ENCODE assay signal across 16 cellular contexts in genomic region chr11:11940551-11940950, GRCh38.
"Had no signal": no experiment of that assay in that cellular context is flagged by ENCODE, and none has a peak within 500 bp of the region (broad histone marks: within the 10 kb centered on the region; RNA-seq: fewer than 3 reads in every experiment).

No MANE protein-coding gene starts in this region.

- DNase-seq: activated B cell treated with CpG ODN at 0.5 μM for 24 hours; activated CD4-positive, alpha-beta T cell treated with anti-CD3 and anti-CD28 coated beads, Interleukin-2, amount 10 ng/mL, durations not matched to agents 7 days and 5 days; activated gamma-delta T cell treated with Interleukin-2 at 50 U/mL for 16 hours; activated naive CD8-positive, alpha-beta T cell treated with anti-CD3 and anti-CD28 coated beads, Interleukin-2, amount 10 ng/mL, durations not matched to agents 7 days and 5 days; activated T-cell treated with anti-CD3 and anti-CD28 coated beads, Interleukin-2, amount 50 U/mL, for 4 hours; esophagus squamous epithelium; foreskin fibroblast; head of caudate nucleus; left lung; retina; stimulated activated CD4-positive, alpha-beta T cell treated with anti-CD3 and anti-CD28 coated beads, Interleukin-4, amount 100 ng/mL, for 1 hour; stimulated activated CD8-positive, alpha-beta memory T cell treated with anti-CD3 and anti-CD28 coated beads, Interleukin-4, amount 100 ng/mL, for 48 hours; T-helper 17 cell had no signal

- H3K9ac ChIP-seq: parathyroid adenoma had no signal

- H3K27me3 Mint-ChIP-seq: activated B cell treated with CpG ODN at 0.5 μM for 24 hours; activated CD4-positive, alpha-beta T cell treated with anti-CD3 and anti-CD28 coated beads, Interleukin-2, amount 10 ng/mL, durations not matched to agents 7 days and 5 days; activated naive CD8-positive, alpha-beta T cell treated with anti-CD3 and anti-CD28 coated beads, Interleukin-2, amount 10 ng/mL, durations not matched to agents 7 days and 5 days; memory B cell; T-helper 17 cell had no signal

- H3K4me1 ChIP-seq: ascending aorta, esophagus squamous epithelium, left lung, parathyroid adenoma had no signal

- H3K4me3 Mint-ChIP-seq: activated B cell treated with CpG ODN at 0.5 μM for 24 hours; activated CD4-positive, alpha-beta T cell treated with anti-CD3 and anti-CD28 coated beads, Interleukin-2, amount 10 ng/mL, durations not matched to agents 7 days and 5 days; activated naive CD8-positive, alpha-beta T cell treated with anti-CD3 and anti-CD28 coated beads, Interleukin-2, amount 10 ng/mL, durations not matched to agents 7 days and 5 days; activated T-cell treated with anti-CD3 and anti-CD28 coated beads, Interleukin-2, amount 50 U/mL, for 4 hours; memory B cell; T-helper 17 cell had no signal

- H3K4me3 ChIP-seq: ascending aorta, esophagus squamous epithelium, left lung had no signal

- H3K27ac ChIP-seq: ascending aorta, esophagus squamous epithelium, left lung, parathyroid adenoma had no signal

- H2AFZ ChIP-seq: parathyroid adenoma had no signal

- H3K79me2 ChIP-seq: parathyroid adenoma had no signal

- H3K9me3 ChIP-seq: ascending aorta, esophagus squamous epithelium, left lung had no signal

- H3K27me3 ChIP-seq: ascending aorta, esophagus squamous epithelium, left lung had no signal

- H3K9me3 Mint-ChIP-seq: activated B cell treated with CpG ODN at 0.5 μM for 24 hours; activated CD4-positive, alpha-beta T cell treated with anti-CD3 and anti-CD28 coated beads, Interleukin-2, amount 10 ng/mL, durations not matched to agents 7 days and 5 days; activated naive CD8-positive, alpha-beta T cell treated with anti-CD3 and anti-CD28 coated beads, Interleukin-2, amount 10 ng/mL, durations not matched to agents 7 days and 5 days; activated T-cell treated with anti-CD3 and anti-CD28 coated beads, Interleukin-2, amount 50 U/mL, for 4 hours; memory B cell had no signal

- H3K27ac Mint-ChIP-seq: activated B cell treated with CpG ODN at 0.5 μM for 24 hours; activated CD4-positive, alpha-beta T cell treated with anti-CD3 and anti-CD28 coated beads, Interleukin-2, amount 10 ng/mL, durations not matched to agents 7 days and 5 days; activated naive CD8-positive, alpha-beta T cell treated with anti-CD3 and anti-CD28 coated beads, Interleukin-2, amount 10 ng/mL, durations not matched to agents 7 days and 5 days; memory B cell; T-helper 17 cell had no signal

- ATAC-seq: activated T-cell treated with anti-CD3 and anti-CD28 coated beads, Interleukin-2, amount 50 U/mL, for 4 hours; left lung; T-helper 17 cell had no signal

- H3K4me1 Mint-ChIP-seq: activated B cell treated with CpG ODN at 0.5 μM for 24 hours; activated CD4-positive, alpha-beta T cell treated with anti-CD3 and anti-CD28 coated beads, Interleukin-2, amount 10 ng/mL, durations not matched to agents 7 days and 5 days; activated naive CD8-positive, alpha-beta T cell treated with anti-CD3 and anti-CD28 coated beads, Interleukin-2, amount 10 ng/mL, durations not matched to agents 7 days and 5 days; memory B cell had no signal
